Comparison of ENCODE assay signal across 23 cellular contexts in genomic region chr7:154372106-154372505, GRCh38.
"Had no signal": no experiment of that assay in that cellular context is flagged by ENCODE, and none has a peak within 500 bp of the region (broad histone marks: within the 10 kb centered on the region; RNA-seq: fewer than 3 reads in every experiment).

No MANE protein-coding gene starts in this region.

- H3K36me3 ChIP-seq: brain microvascular endothelial cell, neutrophil, pancreas, spleen, transverse colon had no signal

- H3K4me1 ChIP-seq: pancreas, psoas muscle, spleen, testis, transverse colon had no signal

- H3K27me3 ChIP-seq: brain microvascular endothelial cell, neutrophil, pancreas, spleen, testis, transverse colon had no signal

- H3K4me3 ChIP-seq: pancreas, psoas muscle, spleen, testis, transverse colon had no signal

- H3K9me3 ChIP-seq: neutrophil, pancreas, psoas muscle, testis, transverse colon had no signal

- DNase-seq: activated CD4-positive, alpha-beta memory T cell treated with anti-CD3 and anti-CD28 coated beads, Interleukin-2, amount 10 ng/mL, durations not matched to agents 7 days and 5 days; activated CD4-positive, alpha-beta T cell treated with anti-CD3 and anti-CD28 coated beads for 1 hour; activated CD4-positive, alpha-beta T cell treated with anti-CD3 and anti-CD28 coated beads, Interleukin-2, amount 10 ng/mL, durations not matched to agents 7 days and 5 days; activated CD8-positive, alpha-beta memory T cell treated with anti-CD3 and anti-CD28 coated beads, Interleukin-2, amount 50 U/mL, for 48 hours; activated gamma-delta T cell; activated naive CD4-positive, alpha-beta T cell treated with anti-CD3 and anti-CD28 coated beads, Interleukin-2, amount 50 U/mL, for 16 hours; activated T-cell treated with anti-CD3 and anti-CD28 coated beads, Interleukin-2, amount 50 U/mL, for 24 hours; amniotic stem cell; brain microvascular endothelial cell; foreskin fibroblast; kidney glomerular epithelial cell; left ventricle myocardium superior; pancreas; psoas muscle; right cardiac atrium; spleen; stimulated activated naive CD8-positive, alpha-beta T cell treated with anti-CD3 and anti-CD28 coated beads, Interleukin-15, Interleukin-2, amounts not matched to agents 100 U/mL and 50 U/mL, for 24 hours; T-helper 2 cell; testis; transverse colon had no signal

- ATAC-seq: esophagus mucosa; left ventricle myocardium superior; pancreas; psoas muscle; right cardiac atrium; stimulated activated naive CD8-positive, alpha-beta T cell treated with anti-CD3 and anti-CD28 coated beads, Interleukin-15, Interleukin-2, amounts not matched to agents 100 U/mL and 50 U/mL, for 24 hours; WTC11 had no signal
